1 cellular context compared by ENCODE assay signal in the genomic region with DNA sequence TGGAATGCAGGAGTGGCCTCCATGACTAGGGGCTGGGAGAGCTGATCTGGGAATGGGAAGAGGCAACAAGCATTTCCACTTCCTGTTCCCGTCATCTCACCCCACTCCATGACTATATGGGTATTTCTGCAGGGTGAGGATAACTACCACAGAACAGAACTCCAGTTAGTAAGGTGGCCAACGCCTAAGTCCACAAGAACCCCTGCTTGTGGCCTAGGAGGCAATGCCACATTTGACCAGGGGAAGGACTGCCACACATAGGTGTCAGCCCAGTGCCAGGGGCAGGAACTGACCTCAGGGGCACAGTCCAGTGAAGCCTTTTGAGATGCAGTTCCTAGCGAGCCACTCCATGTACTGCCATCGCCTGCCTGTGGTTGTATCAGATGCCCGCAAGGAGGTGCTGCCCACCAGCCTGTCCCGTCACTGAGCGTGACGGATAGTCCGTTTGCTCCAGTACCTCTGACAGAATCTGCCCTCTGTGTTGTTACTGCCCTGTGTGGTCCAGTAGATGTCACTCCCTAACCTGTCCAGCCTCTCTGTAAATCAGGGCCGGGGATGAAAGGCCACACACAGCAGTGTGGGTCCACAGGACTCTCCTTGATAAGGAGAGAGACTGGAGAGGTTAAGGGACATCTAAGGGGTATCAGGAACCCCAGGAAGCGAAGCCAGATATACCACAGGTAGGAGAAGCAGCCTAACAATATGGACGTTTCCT.
TF ChIP-seq lines count a peak whose summit lies in the region.

No MANE protein-coding gene starts in this region.

TF ChIP-seq in H1, 55 proteins besides CTCF, POLR2A, EP300 and RAD21:
- TF ChIP-seq, protein P1, sequence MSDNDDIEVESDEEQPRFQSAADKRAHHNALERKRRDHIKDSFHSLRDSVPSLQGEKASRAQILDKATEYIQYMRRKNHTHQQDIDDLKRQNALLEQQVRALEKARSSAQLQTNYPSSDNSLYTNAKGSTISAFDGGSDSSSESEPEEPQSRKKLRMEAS (IDR thresholded peaks at IDR 0.05) = peak; percentile 44; the same call in 1 of the 2 replicates
- 0 out of 2 replicates have a peak, but pooled peaks have one; percentile 16 for TF ChIP-seq YY1 (IDR thresholded peaks at IDR 0.05; ENCODE audit: low read depth, low read length)
- peak; percentile 85 for TF ChIP-seq CREB1 (IDR thresholded peaks at IDR 0.05)
- TF ChIP-seq SIN3A (conservative IDR thresholded peaks at IDR 0.05 in 1 of 2, IDR thresholded peaks at IDR 0.05 in 1 of 2; ENCODE audit: low read depth in 1 of 2, low read length in 2 of 2) = peak in 1 of 2 experiments; percentile 79; a peak in 1 of 4 replicates
- no peak for TF ChIP-seq RXRA (IDR thresholded peaks at IDR 0.05; ENCODE audit: insufficient read depth, low read depth, low read length)
